ENCODE assay signal across 18 cellular contexts in the genomic region with DNA sequence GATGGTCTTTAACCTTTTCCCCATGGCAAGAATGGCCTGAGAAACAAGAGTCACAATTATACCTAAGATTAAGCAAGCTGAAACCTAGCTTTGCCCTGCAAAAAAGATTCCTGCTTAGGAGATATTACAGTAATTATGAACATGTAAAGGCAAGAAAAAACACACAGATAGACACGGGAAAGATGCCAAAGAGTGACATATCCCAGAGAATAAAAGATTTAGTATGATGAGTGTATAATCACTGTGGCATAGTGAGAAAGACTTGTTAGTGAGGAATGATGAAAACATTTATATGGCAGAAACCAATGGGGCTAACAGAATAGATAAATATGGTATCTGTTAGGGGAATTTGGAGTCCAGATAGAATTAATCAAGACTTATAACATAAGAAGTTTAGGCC. TPM values are rescaled to one million over a fixed set of nuclear protein-coding genes. Genes with fewer than 3 reads are reported as not detected.
DNase-seq lines count a peak whose midpoint lies in the region; ATAC-seq and TF ChIP-seq lines count a peak whose summit lies in the region.
"Had no signal": no experiment of that assay in that cellular context is flagged by ENCODE, and none has a peak within 500 bp of the region (broad histone marks: within the 10 kb centered on the region; RNA-seq: fewer than 3 reads in every experiment).

No MANE protein-coding gene starts in this region.

- no peaks in the 10 kb centered on the region for H3K27me3 Mint-ChIP-seq in WTC11 (ENCODE audit: low read depth)

- H3K4me3 Mint-ChIP-seq in WTC11 = no peak overlapping the region
- H3K4me3 Mint-ChIP-seq: CD8-positive, alpha-beta memory T cell; HFFc6 had no signal

- no peak overlapping the region for H3K4me3 ChIP-seq in RWPE2 (ENCODE audit: severe bottlenecking)
- no peak overlapping the region for H3K4me3 ChIP-seq in esophagus squamous epithelium
- H3K4me3 ChIP-seq: BLaER1 had no signal

- H3K27ac Mint-ChIP-seq in WTC11 = no peak overlapping the region
- H3K27ac Mint-ChIP-seq: CD8-positive, alpha-beta memory T cell; HFFc6 had no signal

- ATAC-seq in RWPE2 (ENCODE audit: low read depth) = peak; percentile 29; the same call in 1 of the 3 replicates
- ATAC-seq in esophagus mucosa = peak; percentile 67
- ATAC-seq in WTC11 = no peak
- no peak for ATAC-seq in GM18511 (IDR thresholded peaks at IDR 0.05; ENCODE audit: unreplicated experiment)
- ATAC-seq: HepG2 had no signal

- H3K4me1 ChIP-seq in RWPE2 (ENCODE audit: insufficient read depth, poor library complexity, severe bottlenecking) (no peaks in the 10 kb centered on the region), esophagus squamous epithelium (peaks cover 0 to 13% (median 0%) of the 10 kb centered on the region in 3 donors)
- H3K4me1 ChIP-seq: BLaER1 had no signal

- no peaks in the 10 kb centered on the region for H3K9me3 Mint-ChIP-seq in WTC11
- H3K9me3 Mint-ChIP-seq: CD8-positive, alpha-beta memory T cell; HFFc6 had no signal

- 33 to 41% methylated on average over 1 of the region's 1 CpG for whole genome bisulfite sequencing in esophagus squamous epithelium, 2 donors

- H3K36me3 ChIP-seq in RWPE2 (ENCODE audit: low read depth) (no peaks in the 10 kb centered on the region), esophagus squamous epithelium (no peaks in the 10 kb centered on the region)
- H3K36me3 ChIP-seq: BLaER1 had no signal

- TF ChIP-seq CTCF in RWPE2 (IDR thresholded peaks at IDR 0.05; ENCODE audit: poor library complexity, severe bottlenecking) = no peak
- TF ChIP-seq CTCF in esophagus squamous epithelium (IDR thresholded peaks at IDR 0.05) = no peak
- TF ChIP-seq CTCF in WTC11 (IDR thresholded peaks at IDR 0.05) = no peak

- intact Hi-C loops in esophagus squamous epithelium (cut with DNase I) = no loop called here

- H3K36me3 Mint-ChIP-seq in WTC11 = no peaks in the 10 kb centered on the region
- H3K36me3 Mint-ChIP-seq: CD8-positive, alpha-beta memory T cell had no signal

- CTCF ChIA-PET in WTC11 (lab: Charles Lee) = no interaction called here

- H3K9me3 ChIP-seq in RWPE2 (ENCODE audit: severe bottlenecking) (no peaks in the 10 kb centered on the region), esophagus squamous epithelium (no peaks in the 10 kb centered on the region)

- H3K27me3 ChIP-seq in RWPE2 (ENCODE audit: insufficient read depth, poor library complexity, severe bottlenecking) = no peaks in the 10 kb centered on the region
- H3K27me3 ChIP-seq in esophagus squamous epithelium = no peaks in the 10 kb centered on the region
- H3K27me3 ChIP-seq: BLaER1 had no signal

- POLR2A ChIA-PET in WTC11 (lab: Charles Lee) = no interaction called here

- H3K4me1 Mint-ChIP-seq in WTC11 = peaks cover 6% of the 10 kb centered on the region
- H3K4me1 Mint-ChIP-seq: CD8-positive, alpha-beta memory T cell had no signal

- no peak overlapping the region for H3K27ac ChIP-seq in RWPE2 (ENCODE audit: poor library complexity, severe bottlenecking)
- peak overlapping the region in 1 of 4 donors; percentile 42 for H3K27ac ChIP-seq in esophagus squamous epithelium
- H3K27ac ChIP-seq: 22Rv1, BLaER1 had no signal

- TF ChIP-seq POLR2A in esophagus squamous epithelium (IDR thresholded peaks at IDR 0.05) = no peak

- DNase-seq in NCI-H1105 treated with DMSO at 0.1 percent for 48 hours (lab: John Stamatoyannopoulos, UW) (peak; percentile 25), NCI-H1105 (lab: John Stamatoyannopoulos, UW) (no peak), RWPE2 (ENCODE audit: low spot score) (no peak), esophagus squamous epithelium (lab: John Stamatoyannopoulos, UW) (no peak), WTC11 (ENCODE audit: low spot score) (no peak), NCI-H2171 treated with DMSO at 0.1 percent for 48 hours (lab: John Stamatoyannopoulos, UW) (no peak)
- DNase-seq: AML-193; CD8-positive, alpha-beta memory T cell; DMS53; GF-D8; HCEC 1CT; HFFc6 had no signal

TF ChIP-seq in WTC11, 78 proteins besides CTCF, POLR2A, EP300 and RAD21 (continues in another document):
- no peak for TF ChIP-seq FOXJ3 (CRISPR knock-in tag; IDR thresholded peaks at IDR 0.05; ENCODE audit: borderline replicate concordance)
- TF ChIP-seq GRHL2 (CRISPR knock-in tag; IDR thresholded peaks at IDR 0.05; ENCODE audit: insufficient replicate concordance, severe bottlenecking) = no peak
- no peak for TF ChIP-seq TEAD4 (CRISPR knock-in tag; IDR thresholded peaks at IDR 0.05)
- TF ChIP-seq, protein P1, sequence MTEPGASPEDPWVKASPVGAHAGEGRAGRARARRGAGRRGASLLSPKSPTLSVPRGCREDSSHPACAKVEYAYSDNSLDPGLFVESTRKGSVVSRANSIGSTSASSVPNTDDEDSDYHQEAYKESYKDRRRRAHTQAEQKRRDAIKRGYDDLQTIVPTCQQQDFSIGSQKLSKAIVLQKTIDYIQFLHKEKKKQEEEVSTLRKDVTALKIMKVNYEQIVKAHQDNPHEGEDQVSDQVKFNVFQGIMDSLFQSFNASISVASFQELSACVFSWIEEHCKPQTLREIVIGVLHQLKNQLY (CRISPR knock-in tag; IDR thresholded peaks at IDR 0.05) = no peak
- TF ChIP-seq, protein P2, sequence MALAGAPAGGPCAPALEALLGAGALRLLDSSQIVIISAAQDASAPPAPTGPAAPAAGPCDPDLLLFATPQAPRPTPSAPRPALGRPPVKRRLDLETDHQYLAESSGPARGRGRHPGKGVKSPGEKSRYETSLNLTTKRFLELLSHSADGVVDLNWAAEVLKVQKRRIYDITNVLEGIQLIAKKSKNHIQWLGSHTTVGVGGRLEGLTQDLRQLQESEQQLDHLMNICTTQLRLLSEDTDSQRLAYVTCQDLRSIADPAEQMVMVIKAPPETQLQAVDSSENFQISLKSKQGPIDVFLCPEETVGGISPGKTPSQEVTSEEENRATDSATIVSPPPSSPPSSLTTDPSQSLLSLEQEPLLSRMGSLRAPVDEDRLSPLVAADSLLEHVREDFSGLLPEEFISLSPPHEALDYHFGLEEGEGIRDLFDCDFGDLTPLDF (CRISPR knock-in tag; IDR thresholded peaks at IDR 0.05) = no peak
- TF ChIP-seq, protein P3, sequence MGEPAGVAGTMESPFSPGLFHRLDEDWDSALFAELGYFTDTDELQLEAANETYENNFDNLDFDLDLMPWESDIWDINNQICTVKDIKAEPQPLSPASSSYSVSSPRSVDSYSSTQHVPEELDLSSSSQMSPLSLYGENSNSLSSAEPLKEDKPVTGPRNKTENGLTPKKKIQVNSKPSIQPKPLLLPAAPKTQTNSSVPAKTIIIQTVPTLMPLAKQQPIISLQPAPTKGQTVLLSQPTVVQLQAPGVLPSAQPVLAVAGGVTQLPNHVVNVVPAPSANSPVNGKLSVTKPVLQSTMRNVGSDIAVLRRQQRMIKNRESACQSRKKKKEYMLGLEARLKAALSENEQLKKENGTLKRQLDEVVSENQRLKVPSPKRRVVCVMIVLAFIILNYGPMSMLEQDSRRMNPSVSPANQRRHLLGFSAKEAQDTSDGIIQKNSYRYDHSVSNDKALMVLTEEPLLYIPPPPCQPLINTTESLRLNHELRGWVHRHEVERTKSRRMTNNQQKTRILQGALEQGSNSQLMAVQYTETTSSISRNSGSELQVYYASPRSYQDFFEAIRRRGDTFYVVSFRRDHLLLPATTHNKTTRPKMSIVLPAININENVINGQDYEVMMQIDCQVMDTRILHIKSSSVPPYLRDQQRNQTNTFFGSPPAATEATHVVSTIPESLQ (CRISPR knock-in tag; IDR thresholded peaks at IDR 0.05) = no peak
- TF ChIP-seq IRF2 (CRISPR knock-in tag; IDR thresholded peaks at IDR 0.05; ENCODE audit: borderline replicate concordance, low read depth) = no peak
- TF ChIP-seq NFATC4 (CRISPR knock-in tag; IDR thresholded peaks at IDR 0.05) = no peak
- TF ChIP-seq ZNF396 (CRISPR knock-in tag; IDR thresholded peaks at IDR 0.05; ENCODE audit: borderline replicate concordance) = no peak
- no peak for TF ChIP-seq JAZF1 (CRISPR knock-in tag; IDR thresholded peaks at IDR 0.05)
- TF ChIP-seq, protein P4, sequence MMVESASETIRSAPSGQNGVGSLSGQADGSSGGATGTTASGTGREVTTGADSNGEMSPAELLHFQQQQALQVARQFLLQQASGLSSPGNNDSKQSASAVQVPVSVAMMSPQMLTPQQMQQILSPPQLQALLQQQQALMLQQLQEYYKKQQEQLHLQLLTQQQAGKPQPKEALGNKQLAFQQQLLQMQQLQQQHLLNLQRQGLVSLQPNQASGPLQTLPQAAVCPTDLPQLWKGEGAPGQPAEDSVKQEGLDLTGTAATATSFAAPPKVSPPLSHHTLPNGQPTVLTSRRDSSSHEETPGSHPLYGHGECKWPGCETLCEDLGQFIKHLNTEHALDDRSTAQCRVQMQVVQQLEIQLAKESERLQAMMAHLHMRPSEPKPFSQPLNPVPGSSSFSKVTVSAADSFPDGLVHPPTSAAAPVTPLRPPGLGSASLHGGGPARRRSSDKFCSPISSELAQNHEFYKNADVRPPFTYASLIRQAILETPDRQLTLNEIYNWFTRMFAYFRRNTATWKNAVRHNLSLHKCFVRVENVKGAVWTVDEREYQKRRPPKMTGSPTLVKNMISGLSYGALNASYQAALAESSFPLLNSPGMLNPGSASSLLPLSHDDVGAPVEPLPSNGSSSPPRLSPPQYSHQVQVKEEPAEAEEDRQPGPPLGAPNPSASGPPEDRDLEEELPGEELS (CRISPR knock-in tag; IDR thresholded peaks at IDR 0.05) = no peak
- TF ChIP-seq, protein P5, sequence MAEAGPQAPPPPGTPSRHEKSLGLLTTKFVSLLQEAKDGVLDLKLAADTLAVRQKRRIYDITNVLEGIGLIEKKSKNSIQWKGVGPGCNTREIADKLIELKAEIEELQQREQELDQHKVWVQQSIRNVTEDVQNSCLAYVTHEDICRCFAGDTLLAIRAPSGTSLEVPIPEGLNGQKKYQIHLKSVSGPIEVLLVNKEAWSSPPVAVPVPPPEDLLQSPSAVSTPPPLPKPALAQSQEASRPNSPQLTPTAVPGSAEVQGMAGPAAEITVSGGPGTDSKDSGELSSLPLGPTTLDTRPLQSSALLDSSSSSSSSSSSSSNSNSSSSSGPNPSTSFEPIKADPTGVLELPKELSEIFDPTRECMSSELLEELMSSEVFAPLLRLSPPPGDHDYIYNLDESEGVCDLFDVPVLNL (CRISPR knock-in tag; IDR thresholded peaks at IDR 0.05; ENCODE audit: borderline replicate concordance, low read depth) = no peak
- no peak for TF ChIP-seq ZNF263 (CRISPR knock-in tag; IDR thresholded peaks at IDR 0.05; ENCODE audit: low read depth)
- no peak for TF ChIP-seq ZNF121 (CRISPR knock-in tag; IDR thresholded peaks at IDR 0.05)

RNA-seq across cellular contexts. Expression of a gene that starts 29.6 kb away (rescaled TPM):
- total RNA-seq in esophagus mucosa = 0.16 TPM
- total RNA-seq in esophagus squamous epithelium = 1 to 10 TPM in 1 of 4 donors, under 1 TPM in 2, not detected in 1; 0.31 to 1.6 (median 0.57) TPM
- total RNA-seq in WTC11 (2021) = not detected in 3 replicates
- total RNA-seq: H4, HepG2, HFFc6 had no signal

RNA-seq across cellular contexts. Expression of a gene that starts 46.1 kb away (rescaled TPM):
- 17.8 TPM for total RNA-seq in esophagus mucosa
- 10 to 100 TPM in 3 of 4 donors, 1 to 10 TPM in 1; 6.9 to 31.3 (median 10.6) TPM for total RNA-seq in esophagus squamous epithelium
- 5.3 to 7.5 TPM (median 5.3 TPM) in 3 replicates for total RNA-seq in WTC11 (2021)

Comparison
In these comparisons a context has a peak if more than half of its experiments do, and no peak if none do; other contexts are left out.
1. ATAC-seq: peak in RWPE2 (single experiment) and esophagus mucosa (single experiment); none in WTC11 (single experiment) and GM18511 (single experiment).